ENCODE assay signal across 21 cellular contexts in genomic region chr4:77147400-77147782, GRCh38. TPM values are rescaled to one million over a fixed set of nuclear protein-coding genes. Genes with fewer than 3 reads are reported as not detected.
DNase-seq lines count a peak whose midpoint lies in the region; ATAC-seq, FAIRE-seq and TF ChIP-seq lines count a peak whose summit lies in the region.
"Had no signal": no experiment of that assay in that cellular context is flagged by ENCODE, and none has a peak within 500 bp of the region (broad histone marks: within the 10 kb centered on the region; RNA-seq: fewer than 3 reads in every experiment).

No MANE protein-coding gene starts in this region.

- FAIRE-seq in A549 (lab: Jason Lieb, UNC) (no peak), K562 (lab: Jason Lieb, UNC) (no peak)

- 83% methylated on average over 2 of the region's 2 CpGs for WGBS in A549 (ENCODE audit: missing lambda C conversion rate)
- no CpG with 5 or more reads among the region's 2 CpGs for WGBS in IMR-90 (ENCODE audit: extremely low coverage in 2 of 2, insufficient read length in 1 of 2), 2 experiments
- 23% methylated on average over 2 of the region's 2 CpGs for WGBS in K562 (ENCODE audit: insufficient coverage, low coverage, missing lambda C conversion rate)
- WGBS in neuronal stem cell (ENCODE audit: extremely low coverage in 2 of 2, insufficient read length in 2 of 2, insufficient replicate concordance in 1 of 2), 2 donors, result no CpG with 5 or more reads among the region's 2 CpGs

- H3K4me1 ChIP-seq in A549 (peaks cover 19% of the 10 kb centered on the region), IMR-90 (ENCODE audit: control insufficient read depth, insufficient read depth, low read length) (no peaks in the 10 kb centered on the region), K562 (replicated peaks in 1 of 2; ENCODE audit: control insufficient read depth in 2 of 2, insufficient read depth in 2 of 2, low read length in 2 of 2) (peaks cover 0 to 16% of the 10 kb centered on the region in 2 experiments; a peak in 3 of 5 replicates), neuronal stem cell (ENCODE audit: control insufficient read depth in 2 of 2, insufficient read depth in 1 of 2, low read depth in 1 of 2, low read length in 2 of 2) (peaks cover 0 to 3% of the 10 kb centered on the region in 2 donors)
- H3K4me1 ChIP-seq: esophagus muscularis mucosa, left ventricle myocardium inferior, sigmoid colon had no signal

- H3K4ac ChIP-seq in IMR-90 (ENCODE audit: low read depth, low read length) (no peak overlapping the region), neuronal stem cell (ENCODE audit: low read length) (no peak overlapping the region)

- H2AK9ac ChIP-seq in IMR-90 (replicated peaks; ENCODE audit: low read depth, low read length, poor library complexity), result no peak overlapping the region

- no peak overlapping the region for H2BK20ac ChIP-seq in IMR-90 (ENCODE audit: low read depth, low read length)

- no peak overlapping the region for H2BK12ac ChIP-seq in neuronal stem cell (ENCODE audit: low read length)

- no peak for TF ChIP-seq RAD21 in A549 (conservative IDR thresholded peaks at IDR 0.05 in 1 of 2, IDR thresholded peaks at IDR 0.05 in 1 of 2)
- no peak for TF ChIP-seq RAD21 in IMR-90 (IDR thresholded peaks at IDR 0.05; ENCODE audit: low read length)
- TF ChIP-seq RAD21 in K562 (CRISPR knock-in tag; conservative IDR thresholded peaks at IDR 0.05 in 1 of 2, IDR thresholded peaks at IDR 0.05 in 1 of 2), result no peak

- no peak overlapping the region for H3K14ac ChIP-seq in IMR-90 (replicated peaks; ENCODE audit: low read depth, low read length)
- no peak overlapping the region for H3K14ac ChIP-seq in neuronal stem cell (ENCODE audit: low read length)

- H2BK5ac ChIP-seq in IMR-90 (ENCODE audit: low read depth, low read length, poor library complexity, severe bottlenecking), result no peak overlapping the region
- H2BK5ac ChIP-seq in neuronal stem cell (ENCODE audit: low read length), result no peak overlapping the region

- dilution Hi-C loops in IMR-90 (cut with HindIII; ENCODE audit: low sequenced_read_pairs, unreplicated experiment), result no loop called here

- no TSS peak for BruUV-seq in IMR-90 (replicated peaks; lab: Mats Ljungman, UMichigan)
- BruUV-seq in K562 (replicated peaks; lab: Mats Ljungman, UMichigan), result no TSS peak

- no peak overlapping the region for H3K27ac Mint-ChIP-seq in activated CD8-positive, alpha-beta T cell treated with anti-CD3 and anti-CD28 coated beads for 36 hours
- H3K27ac Mint-ChIP-seq: GM23338 had no signal

- no peaks in the 10 kb centered on the region for H3K27me3 Mint-ChIP-seq in activated CD8-positive, alpha-beta T cell treated with anti-CD3 and anti-CD28 coated beads for 36 hours

- CTCF ChIA-PET in A549 (lab: Yijun Ruan, JAX), result interaction anchor here (1.8 kb wide), 1 partner anchor 52 kb away, joined by 6 read pairs; no protein-coding TSS in a partner anchor
- CTCF ChIA-PET in IMR-90 (lab: Yijun Ruan, JAX), result interaction anchor here (1.1 to 1.4 kb wide), 2 partner anchors 52 to 56 kb away, joined by 4 read pairs; no protein-coding TSS in a partner anchor
- CTCF ChIA-PET in K562 (lab: Yijun Ruan, JAX; ENCODE audit: low intra/inter-chr PET ratio), result no interaction called here
- CTCF ChIA-PET in activated CD8-positive, alpha-beta T cell treated with anti-CD3 and anti-CD28 coated beads for 36 hours (lab: Charles Lee), result interaction anchor here (0.8 to 2.4 kb wide), 2 partner anchors 10 to 56 kb away, joined by 3 to 9 read pairs; no protein-coding TSS in a partner anchor

- H4K5ac ChIP-seq in IMR-90 (ENCODE audit: low read depth, low read length), result no peak overlapping the region

- H3K4me3 ChIP-seq in A549, result no peak overlapping the region
- no peak overlapping the region for H3K4me3 ChIP-seq in IMR-90 (ENCODE audit: insufficient read depth, low read depth, low read length)
- no peak overlapping the region for H3K4me3 ChIP-seq in K562
- H3K4me3 ChIP-seq in neuronal stem cell (ENCODE audit: low read length in 2 of 2), result no peak overlapping the region
- H3K4me3 ChIP-seq: adrenal gland, esophagus muscularis mucosa, GM23338, left ventricle myocardium inferior, sigmoid colon had no signal

- H3K9me3 Mint-ChIP-seq in activated CD8-positive, alpha-beta T cell treated with anti-CD3 and anti-CD28 coated beads for 36 hours, result no peaks in the 10 kb centered on the region
- H3K9me3 Mint-ChIP-seq: GM23338 had no signal

- DNase-seq in A549 (ENCODE audit: low read depth in 1 of 2, low spot score in 1 of 2) (no peak), IMR-90 (peak; percentile 18), K562 (ENCODE audit: extremely low read depth in 1 of 4, low spot score in 3 of 4) (no peak), neuronal stem cell (ENCODE audit: low spot score) (no peak), ACHN (no peak), NCI-H2107 treated with DMSO at 0.1 percent for 48 hours (lab: John Stamatoyannopoulos, UW; ENCODE audit: unreplicated experiment) (no peak), NCI-H1930 (lab: John Stamatoyannopoulos, UW) (no peak)
- no peak for DNase-seq in activated CD8-positive, alpha-beta T cell treated with anti-CD3 and anti-CD28 coated beads for 36 hours
- DNase-seq: activated CD4-positive, alpha-beta T cell treated with anti-CD3 and anti-CD28 coated beads for 4 hours; activated CD8-positive, alpha-beta memory T cell treated with anti-CD3 and anti-CD28 coated beads, Interleukin-2, amount 50 U/mL, for 4 hours; activated effector memory CD4-positive, alpha-beta T cell treated with anti-CD3 and anti-CD28 coated beads, Interleukin-2, amount 50 U/mL, for 16 hours; adrenal gland; caudate nucleus; left ventricle myocardium inferior; NCI-H1048; NCI-H2029 treated with DMSO at 0.1 percent for 48 hours; NCI-H526; sigmoid colon; substantia nigra had no signal

- H3K4me3 Mint-ChIP-seq in activated CD8-positive, alpha-beta T cell treated with anti-CD3 and anti-CD28 coated beads for 36 hours, result no peak overlapping the region
- H3K4me3 Mint-ChIP-seq: GM23338 had no signal

- intact Hi-C loops in IMR-90 (cut with micrococcal nuclease), result no loop called here
- intact Hi-C loops in K562 (cut with micrococcal nuclease), result no loop called here
- intact Hi-C loops in activated CD8-positive, alpha-beta T cell treated with anti-CD3 and anti-CD28 coated beads for 36 hours (cut with micrococcal nuclease), result no loop called here

- no peaks in the 10 kb centered on the region for H3K79me2 ChIP-seq in K562 (ENCODE audit: control insufficient read depth, insufficient read depth, low read length)

- H2BK15ac ChIP-seq in IMR-90 (ENCODE audit: low read depth, low read length), result no peak overlapping the region
- H2BK15ac ChIP-seq in neuronal stem cell (ENCODE audit: low read length), result no peak overlapping the region

- H3K18ac ChIP-seq in IMR-90 (ENCODE audit: low read depth, low read length), result no peak overlapping the region
- no peak overlapping the region for H3K18ac ChIP-seq in neuronal stem cell (ENCODE audit: low read length)

- in situ Hi-C loops in IMR-90 (cut with MboI; ENCODE audit: low sequenced_read_pairs), result no loop called here
- in situ Hi-C loops in K562 (cut with MboI), result no loop called here
- in situ Hi-C loops in ACHN (cut with HindIII; ENCODE audit: low pct_ligation_motif_present, low pct_unique_long_range_greater_than_20kb, low sequenced_read_pairs), result no loop called here

- no peak overlapping the region for H2AK5ac ChIP-seq in IMR-90 (ENCODE audit: low read depth, low read length)
- no peak overlapping the region for H2AK5ac ChIP-seq in neuronal stem cell (ENCODE audit: low read depth, low read length)

- no peaks in the 10 kb centered on the region for H3K36me3 Mint-ChIP-seq in activated CD8-positive, alpha-beta T cell treated with anti-CD3 and anti-CD28 coated beads for 36 hours (ENCODE audit: low read depth)

- H3K4me2 ChIP-seq in A549 (peak overlapping the region; percentile 62; the same call in 2 of the 3 replicates), IMR-90 (ENCODE audit: low read depth, low read length) (no peak overlapping the region), K562 (ENCODE audit: insufficient read depth, low read length) (no peak overlapping the region), neuronal stem cell (ENCODE audit: insufficient read depth, low read length, poor library complexity, severe bottlenecking) (no peak overlapping the region)
- H3K4me2 ChIP-seq: GM23338 had no signal

- H2AFZ ChIP-seq in IMR-90 (replicated peaks; ENCODE audit: low read length, poor library complexity), result no peak overlapping the region
- H2AFZ ChIP-seq in K562 (ENCODE audit: low read depth, low read length), result no peak overlapping the region
- peak overlapping the region; percentile 61 for H2AFZ ChIP-seq in neuronal stem cell (ENCODE audit: low read length)

- no peak for TF ChIP-seq CTCF in A549 (IDR thresholded peaks at IDR 0.05)
- no peak for TF ChIP-seq CTCF in IMR-90 (conservative IDR thresholded peaks at IDR 0.05; ENCODE audit: low read depth, low read length)
- TF ChIP-seq CTCF in K562 (IDR thresholded peaks at IDR 0.05 in 2 of 3, conservative IDR thresholded peaks at IDR 0.05 in 1 of 3; ENCODE audit: insufficient read depth in 2 of 3, low read depth in 1 of 3, low read length in 3 of 3), result no peak
- TF ChIP-seq CTCF in activated CD8-positive, alpha-beta T cell treated with anti-CD3 and anti-CD28 coated beads for 36 hours (IDR thresholded peaks at IDR 0.05), result no peak

- no peaks in the 10 kb centered on the region for H3K9me3 ChIP-seq in A549
- no peaks in the 10 kb centered on the region for H3K9me3 ChIP-seq in IMR-90 (ENCODE audit: control insufficient read depth, insufficient read depth, low read length)
- H3K9me3 ChIP-seq in K562 (replicated peaks; ENCODE audit: control insufficient read depth, insufficient read depth, low read depth, low read length), result no peaks in the 10 kb centered on the region
- H3K9me3 ChIP-seq in neuronal stem cell (replicated peaks in 1 of 2; ENCODE audit: control insufficient read depth in 2 of 2, insufficient read depth in 1 of 2, low read depth in 1 of 2, low read length in 2 of 2), result no peaks in the 10 kb centered on the region
- H3K9me3 ChIP-seq: adrenal gland, esophagus muscularis mucosa, left ventricle myocardium inferior, sigmoid colon had no signal

- TF ChIP-seq EP300 in A549 (IDR thresholded peaks at IDR 0.05) (no peak), K562 (IDR thresholded peaks at IDR 0.05; ENCODE audit: low read length) (no peak)

- H3K4me1 Mint-ChIP-seq in activated CD8-positive, alpha-beta T cell treated with anti-CD3 and anti-CD28 coated beads for 36 hours (ENCODE audit: low read depth), result peaks cover 16% of the 10 kb centered on the region

- POLR2A ChIA-PET in A549 (lab: Yijun Ruan, JAX) (interaction anchor here (0.6 kb wide), 1 partner anchor 72 kb away, joined by 3 read pairs; the partner anchor contains the start of gene CCNI), IMR-90 (lab: Charles Lee; ENCODE audit: unreplicated experiment) (no interaction called here), K562 (lab: Yijun Ruan, JAX) (interaction anchor here (1.6 kb wide), 1 partner anchor 9 kb away, joined by 4 read pairs; no protein-coding TSS in a partner anchor)
- POLR2A ChIA-PET in activated CD8-positive, alpha-beta T cell treated with anti-CD3 and anti-CD28 coated beads for 36 hours (lab: Charles Lee), result no interaction called here

- H4K8ac ChIP-seq in IMR-90 (ENCODE audit: low read depth in 2 of 2, low read length in 2 of 2), result no peak overlapping the region
- no peak overlapping the region for H4K8ac ChIP-seq in neuronal stem cell (ENCODE audit: low read depth, low read length)

- H3K36me3 ChIP-seq in IMR-90 (ENCODE audit: control insufficient read depth, insufficient read depth, low read length), result no peaks in the 10 kb centered on the region
- no peaks in the 10 kb centered on the region for H3K36me3 ChIP-seq in K562 (ENCODE audit: control insufficient read depth, insufficient read depth, low read length)
- no peaks in the 10 kb centered on the region for H3K36me3 ChIP-seq in neuronal stem cell (replicated peaks in 1 of 2; ENCODE audit: control insufficient read depth in 2 of 2, insufficient read depth in 2 of 2, low read length in 2 of 2)
- H3K36me3 ChIP-seq: adrenal gland, esophagus muscularis mucosa, left ventricle myocardium inferior, sigmoid colon had no signal

- H3K56ac ChIP-seq in IMR-90 (ENCODE audit: extremely low read depth, insufficient read depth, low read length), result no peak overlapping the region; the same call in 1 of the 2 replicates

- H2BK120ac ChIP-seq in IMR-90 (ENCODE audit: low read depth, low read length) (no peak overlapping the region), neuronal stem cell (ENCODE audit: low read depth, low read length) (no peak overlapping the region)

- H4K20me1 ChIP-seq in IMR-90 (ENCODE audit: insufficient read depth, low read length) (no peaks in the 10 kb centered on the region), K562 (replicated peaks; ENCODE audit: control insufficient read depth, insufficient read depth, low read length) (no peaks in the 10 kb centered on the region)

- H4K91ac ChIP-seq in IMR-90 (ENCODE audit: insufficient read depth, low read depth, low read length) (no peak overlapping the region), neuronal stem cell (ENCODE audit: low read depth, low read length, poor library complexity) (no peak overlapping the region)

- ATAC-seq in A549 (no peak), IMR-90 (ENCODE audit: low read depth) (no peak), K562 (peak; percentile 49; the same call in 1 of the 3 replicates)
- ATAC-seq in activated CD8-positive, alpha-beta T cell treated with anti-CD3 and anti-CD28 coated beads for 36 hours, result no peak
- ATAC-seq: GM23338 had no signal

- no peak overlapping the region for H3K23ac ChIP-seq in IMR-90 (ENCODE audit: low read depth, low read length)
- no peak overlapping the region for H3K23ac ChIP-seq in neuronal stem cell (ENCODE audit: low read depth, low read length, poor library complexity)

- H3K9ac ChIP-seq in IMR-90 (ENCODE audit: low read depth, low read length), result no peak overlapping the region
- no peak overlapping the region for H3K9ac ChIP-seq in K562 (ENCODE audit: insufficient read depth in 1 of 2, low read depth in 2 of 2, low read length in 2 of 2)
- H3K9ac ChIP-seq in neuronal stem cell (ENCODE audit: low read depth, low read length, poor library complexity), result no peak overlapping the region

- H3K9me1 ChIP-seq in IMR-90 (ENCODE audit: insufficient read depth, low read length) (no peaks in the 10 kb centered on the region), K562 (ENCODE audit: control insufficient read depth, insufficient read depth, low read length) (no peaks in the 10 kb centered on the region)

- H3K27me3 ChIP-seq in IMR-90 (ENCODE audit: control insufficient read depth, insufficient read depth, low read length) (peaks cover 6% of the 10 kb centered on the region), K562 (ENCODE audit: control insufficient read depth in 2 of 2, insufficient read depth in 2 of 2, low read length in 2 of 2) (no peaks in the 10 kb centered on the region), neuronal stem cell (ENCODE audit: control insufficient read depth in 3 of 3, insufficient read depth in 3 of 3, low read depth in 1 of 3, low read length in 3 of 3) (no peaks in the 10 kb centered on the region)
- H3K27me3 ChIP-seq: adrenal gland, sigmoid colon had no signal

- H3K27ac ChIP-seq in A549, result 0 out of 6 replicates have a peak overlapping the region, but pooled peaks of 1 of the 2 experiments have one; percentile 22
- no peak overlapping the region for H3K27ac ChIP-seq in IMR-90 (ENCODE audit: insufficient read depth, low read length)
- H3K27ac ChIP-seq in K562 (ENCODE audit: extremely low read depth, low read depth, low read length), result no peak overlapping the region
- H3K27ac ChIP-seq in neuronal stem cell (replicated peaks; ENCODE audit: low read length), result no peak overlapping the region
- H3K27ac ChIP-seq: esophagus muscularis mucosa, left ventricle myocardium inferior, sigmoid colon had no signal

- TF ChIP-seq POLR2A in A549 (IDR thresholded peaks at IDR 0.05; ENCODE audit: low read length), result no peak
- TF ChIP-seq POLR2A in IMR-90 (IDR thresholded peaks at IDR 0.05; ENCODE audit: low read depth, low read length), result no peak
- TF ChIP-seq POLR2A in K562 (conservative IDR thresholded peaks at IDR 0.05), result no peak

- H3K79me1 ChIP-seq in IMR-90 (ENCODE audit: low read depth in 1 of 2, low read length in 2 of 2), result no peaks in the 10 kb centered on the region
- no peaks in the 10 kb centered on the region for H3K79me1 ChIP-seq in neuronal stem cell (ENCODE audit: low read depth, low read length)

RNA-seq across cellular contexts. Expression of gene CCNG2, which starts 9.6 kb away (rescaled TPM):
- 9.8 and 10.2 TPM in 2 replicates for polyA plus RNA-seq in A549 (2011; rRNA removed)
- 0.91 and 1.2 TPM in 2 replicates for polyA plus RNA-seq in A549 (2012; cell fraction: cytosol; rRNA removed)
- 0.44 and 0.98 TPM in 2 replicates for polyA plus RNA-seq in A549 (2012; cell fraction: nucleus; rRNA removed)
- 2.1 to 4.5 TPM (median 3.9 TPM) in 3 replicates for polyA plus RNA-seq in A549 (2017; fragmentation: RNase III; extraction: RNeasy Plus Mini Kit Qiagen cat#74134 plus additional on column Dnase treatment)
- polyA minus RNA-seq in A549 (2011; rRNA and poly(A)+ RNA removed), result 1.9 and 2.1 TPM in 2 replicates
- total RNA-seq in IMR-90 (2012; rRNA removed), result 11.3 and 23.9 TPM in 2 replicates
- polyA plus RNA-seq in IMR-90 (2012; rRNA removed), result 10.9 and 14.9 TPM in 2 replicates
- polyA plus RNA-seq in IMR-90 (2012; cell fraction: cytosol; rRNA removed), result 5.8 and 8.5 TPM in 2 replicates
- polyA plus RNA-seq in IMR-90 (2012; cell fraction: nucleus; rRNA removed; ENCODE audit: low replicate concordance), result 3.9 and 12.2 TPM in 2 replicates
- total RNA-seq in K562 (2011; cell fraction: chromatin; rRNA removed; ENCODE audit: low replicate concordance), result 8.9 and 21.5 TPM in 2 replicates
- 6.2 and 6.3 TPM in 2 replicates for total RNA-seq in K562 (2011; cell fraction: nucleolus; rRNA removed)
- total RNA-seq in K562 (2011; cell fraction: nucleoplasm; rRNA removed), result 9.2 and 12.8 TPM in 2 replicates
- 1.00 and 1.0 TPM in 2 replicates for total RNA-seq in K562 (2014; rRNA removed)
- total RNA-seq in K562 (2014; rRNA removed; fragmentation: Illumina TruSeq; extraction: Trizol), result 2.9 and 3.6 TPM in 2 replicates
- total RNA-seq in K562 (2015; rRNA removed; fragmentation: Illumina TruSeq; extraction: Trizol), result 1.1 and 1.6 TPM in 2 replicates
- total RNA-seq in K562 (2021), result 3.9 and 5.8 TPM in 2 replicates
- 6.6 and 7.8 TPM in 2 replicates for polyA plus RNA-seq in K562 (2011; rRNA removed)
- 0.48 and 3.1 TPM in 2 replicates for polyA plus RNA-seq in K562 (2011; cell fraction: cytosol; rRNA removed)
- polyA plus RNA-seq in K562 (2011; cell fraction: nucleus; rRNA removed), result 5.6 and 16.1 TPM in 2 replicates
- 3.6 and 10.5 TPM in 2 replicates for polyA plus RNA-seq in K562 (2012)
- 4.2 and 4.4 TPM in 2 replicates for polyA plus RNA-seq in K562 (2014; fragmentation: Illumina TruSeq; extraction: Trizol)
- 1 to 10 TPM in 1 of 2 experiments, under 1 TPM in 1; 0.49 to 1.5 TPM for polyA plus RNA-seq in K562 (2014; fragmentation: Nextera tagmentation; extraction: Ambion mirVana)
- 1.3 and 3.9 TPM in 2 replicates for polyA plus RNA-seq in K562 (2014; rRNA removed)
- 3.4 and 5.7 TPM in 2 replicates for polyA minus RNA-seq in K562 (2011; rRNA and poly(A)+ RNA removed)
- 1.2 and 1.6 TPM in 2 replicates for polyA minus RNA-seq in K562 (2011; cell fraction: cytosol; rRNA and poly(A)+ RNA removed)
- polyA minus RNA-seq in K562 (2011; cell fraction: nucleus; rRNA and poly(A)+ RNA removed), result 3.0 and 10.6 TPM in 2 replicates
- polyA plus RNA-seq in neuronal stem cell (2013, experiment 1 of 2), result 66.4 TPM
- 67.3 TPM for polyA plus RNA-seq in neuronal stem cell (2013, experiment 2 of 2)
- total RNA-seq in activated CD8-positive, alpha-beta T cell treated with anti-CD3 and anti-CD28 coated beads for 36 hours, result 10 to 100 TPM; 54.3 to 55.5 TPM

Comparison
In these comparisons a context has a peak if more than half of its experiments do, and no peak if none do; other contexts are left out.
1. POLR2A ChIA-PET loops: an anchor here in A549 (0.6 kb wide) and K562 (1.6 kb wide); none called in IMR-90 and activated CD8-positive, alpha-beta T cell treated with anti-CD3 and anti-CD28 coated beads for 36 hours.